ENCODE assay signal across 1 cellular context in the genomic region with DNA sequence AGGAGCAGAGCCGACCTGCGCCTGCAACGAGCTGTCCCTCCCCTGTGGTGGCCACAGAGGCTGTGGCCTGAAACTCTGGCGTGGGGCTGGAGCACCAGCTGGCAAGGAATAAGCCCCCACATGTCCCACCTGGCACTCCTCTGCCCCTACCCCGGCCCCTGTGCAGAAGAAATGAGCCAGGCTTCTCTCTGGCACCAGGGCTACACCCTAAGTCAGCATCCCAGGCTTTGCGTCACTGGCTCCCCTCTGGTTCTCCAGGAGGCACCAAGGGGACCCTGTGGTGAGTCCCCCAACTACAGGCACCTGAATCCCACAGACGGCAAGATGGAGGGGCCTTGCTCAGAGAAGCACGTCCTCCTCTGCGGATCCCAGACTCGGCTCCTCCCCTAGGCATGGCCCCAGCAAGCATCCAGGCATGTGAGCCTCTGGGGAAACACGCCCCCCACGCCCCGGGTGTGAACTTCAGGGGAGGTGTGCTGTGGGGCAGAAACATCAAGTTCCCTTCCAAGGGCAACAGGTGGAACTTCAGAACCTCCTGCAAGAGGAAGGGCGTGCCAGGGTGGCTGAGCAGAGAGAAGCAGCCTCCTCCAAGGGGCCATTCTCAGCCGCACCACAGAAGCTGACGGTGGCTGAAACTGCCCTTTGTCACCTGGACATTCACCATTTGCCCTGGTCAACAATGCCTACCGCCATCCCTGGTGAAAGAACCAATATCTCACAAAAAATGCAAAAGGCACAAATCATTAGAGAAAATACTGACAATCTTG.
TF ChIP-seq lines count a peak whose summit lies in the region.

No MANE protein-coding gene starts in this region.

TF ChIP-seq in WTC11, 78 proteins besides CTCF, POLR2A, EP300 and RAD21 (continued from another document):
- TF ChIP-seq STAT6 (CRISPR knock-in tag; conservative IDR thresholded peaks at IDR 0.05; ENCODE audit: low read depth) (no peak), JUN (CRISPR knock-in tag; IDR thresholded peaks at IDR 0.05) (no peak), NFYB (CRISPR knock-in tag; conservative IDR thresholded peaks at IDR 0.05; ENCODE audit: low read depth) (no peak), PRRX2 (CRISPR knock-in tag; IDR thresholded peaks at IDR 0.05) (no peak), TEAD1 (CRISPR knock-in tag; IDR thresholded peaks at IDR 0.05) (no peak)
- TF ChIP-seq, protein P1, sequence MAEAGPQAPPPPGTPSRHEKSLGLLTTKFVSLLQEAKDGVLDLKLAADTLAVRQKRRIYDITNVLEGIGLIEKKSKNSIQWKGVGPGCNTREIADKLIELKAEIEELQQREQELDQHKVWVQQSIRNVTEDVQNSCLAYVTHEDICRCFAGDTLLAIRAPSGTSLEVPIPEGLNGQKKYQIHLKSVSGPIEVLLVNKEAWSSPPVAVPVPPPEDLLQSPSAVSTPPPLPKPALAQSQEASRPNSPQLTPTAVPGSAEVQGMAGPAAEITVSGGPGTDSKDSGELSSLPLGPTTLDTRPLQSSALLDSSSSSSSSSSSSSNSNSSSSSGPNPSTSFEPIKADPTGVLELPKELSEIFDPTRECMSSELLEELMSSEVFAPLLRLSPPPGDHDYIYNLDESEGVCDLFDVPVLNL (CRISPR knock-in tag; IDR thresholded peaks at IDR 0.05; ENCODE audit: borderline replicate concordance, low read depth), result no peak
